9 cellular contexts compared by ENCODE assay signal in genomic region chr10:100148353-100149211, GRCh38. TPM values are rescaled to one million over a fixed set of nuclear protein-coding genes. Genes with fewer than 3 reads are reported as not detected.
DNase-seq lines count a peak whose midpoint lies in the region; ATAC-seq and TF ChIP-seq lines count a peak whose summit lies in the region.
"Had no signal": no experiment of that assay in that cellular context is flagged by ENCODE, and none has a peak within 500 bp of the region (broad histone marks: within the 10 kb centered on the region; RNA-seq: fewer than 3 reads in every experiment).

No MANE protein-coding gene starts in this region.

- TF ChIP-seq CTCF in omental fat pad (IDR thresholded peaks at IDR 0.05), result no peak

- H2BK5ac ChIP-seq in neuronal stem cell (ENCODE audit: low read length), result no peak overlapping the region

- no peak overlapping the region for H2BK12ac ChIP-seq in neuronal stem cell (ENCODE audit: low read length)

- no peak overlapping the region for H3K4me2 ChIP-seq in neuronal stem cell (ENCODE audit: insufficient read depth, low read length, poor library complexity, severe bottlenecking)

- H2AK5ac ChIP-seq in neuronal stem cell (ENCODE audit: low read depth, low read length), result no peak overlapping the region

- no peaks in the 10 kb centered on the region for H3K79me1 ChIP-seq in neuronal stem cell (ENCODE audit: low read depth, low read length)

- no peak for DNase-seq in activated CD4-positive, CD25-positive, alpha-beta regulatory T cell treated with anti-CD3 and anti-CD28 coated beads, Interleukin-2, amount 50 U/mL, for 72 hours
- DNase-seq in activated T-cell treated with anti-CD3 and anti-CD28 coated beads for 4 hours (peak; percentile 11), omental fat pad (ENCODE audit: low spot score) (no peak), neuronal stem cell (ENCODE audit: low spot score) (no peak), hepatic stellate cell (ENCODE audit: low spot score) (no peak)
- DNase-seq in effector CD4-positive, alpha-beta T cell, result no peak
- DNase-seq: naive B cell had no signal

- no peak overlapping the region for H2BK15ac ChIP-seq in neuronal stem cell (ENCODE audit: low read length)

- no peaks in the 10 kb centered on the region for H3K27me3 ChIP-seq in neuronal stem cell (ENCODE audit: control insufficient read depth in 3 of 3, insufficient read depth in 3 of 3, low read depth in 1 of 3, low read length in 3 of 3)

- no peak overlapping the region for H3K18ac ChIP-seq in neuronal stem cell (ENCODE audit: low read length)

- ATAC-seq in activated CD4-positive, CD25-positive, alpha-beta regulatory T cell treated with anti-CD3 and anti-CD28 coated beads, Interleukin-2, amount 50 U/mL, for 24 hours, result peak; percentile 93 to 96
- peak; percentile 54 for ATAC-seq in HG03196 (IDR thresholded peaks at IDR 0.05; ENCODE audit: unreplicated experiment)
- peak; percentile 75 for ATAC-seq in omental fat pad (ENCODE audit: low FRiP score)

- H3K4me1 ChIP-seq in neuronal stem cell (ENCODE audit: control insufficient read depth in 2 of 2, insufficient read depth in 1 of 2, low read depth in 1 of 2, low read length in 2 of 2), result no peaks in the 10 kb centered on the region

- H3K27ac ChIP-seq in neuronal stem cell (replicated peaks; ENCODE audit: low read length), result no peak overlapping the region

- no peak overlapping the region for H4K8ac ChIP-seq in neuronal stem cell (ENCODE audit: low read depth, low read length)

- H3K23ac ChIP-seq in neuronal stem cell (ENCODE audit: low read depth, low read length, poor library complexity), result no peak overlapping the region

- H3K36me3 ChIP-seq in neuronal stem cell (replicated peaks in 1 of 2; ENCODE audit: control insufficient read depth in 2 of 2, insufficient read depth in 2 of 2, low read length in 2 of 2), result peaks cover 12 to 42% of the 10 kb centered on the region in 2 donors

- H3K4me3 ChIP-seq in neuronal stem cell (ENCODE audit: low read length in 2 of 2), result no peak overlapping the region

- no peak overlapping the region for H4K91ac ChIP-seq in neuronal stem cell (ENCODE audit: low read depth, low read length, poor library complexity)

- WGBS in neuronal stem cell (ENCODE audit: extremely low coverage in 2 of 2, insufficient read length in 2 of 2, insufficient replicate concordance in 1 of 2), 2 donors, result no CpG with 5 or more reads among the region's 8 CpGs

- H2AFZ ChIP-seq in neuronal stem cell (ENCODE audit: low read length), result no peak overlapping the region

- no peaks in the 10 kb centered on the region for H3K9me3 ChIP-seq in neuronal stem cell (replicated peaks in 1 of 2; ENCODE audit: control insufficient read depth in 2 of 2, insufficient read depth in 1 of 2, low read depth in 1 of 2, low read length in 2 of 2)

- H2BK120ac ChIP-seq in neuronal stem cell (ENCODE audit: low read depth, low read length), result no peak overlapping the region

- H3K14ac ChIP-seq in neuronal stem cell (ENCODE audit: low read length), result no peak overlapping the region

- no peak overlapping the region for H3K9ac ChIP-seq in neuronal stem cell (ENCODE audit: low read depth, low read length, poor library complexity)

- H3K4ac ChIP-seq in neuronal stem cell (ENCODE audit: low read length), result no peak overlapping the region

RNA-seq across cellular contexts. Expression of gene ERLIN1, which starts 37.2 kb away (rescaled TPM):
- total RNA-seq in omental fat pad, result 10 to 100 TPM; 31.7 to 35.5 (median 33.1) TPM
- polyA plus RNA-seq in neuronal stem cell (2013, experiment 1 of 2), result 34.3 TPM
- 33.8 TPM for polyA plus RNA-seq in neuronal stem cell (2013, experiment 2 of 2)
